In genomic region chr3:169953462-169954141, GRCh38 we compare ENCODE assay signal across 18 cellular contexts. TPM values are rescaled to one million over a fixed set of nuclear protein-coding genes. Genes with fewer than 3 reads are reported as not detected.
DNase-seq lines count a peak whose midpoint lies in the region; ATAC-seq, FAIRE-seq and TF ChIP-seq lines count a peak whose summit lies in the region.
"Had no signal": no experiment of that assay in that cellular context is flagged by ENCODE, and none has a peak within 500 bp of the region (broad histone marks: within the 10 kb centered on the region; RNA-seq: fewer than 3 reads in every experiment).

No MANE protein-coding gene starts in this region.

- H3K4me3 Mint-ChIP-seq in H9 = no peak overlapping the region
- H3K4me3 Mint-ChIP-seq in endothelial cell (ENCODE audit: unreplicated experiment) = no peak overlapping the region
- H3K4me3 Mint-ChIP-seq: type B pancreatic cell had no signal

- TF ChIP-seq CTCF in GM12865 (IDR thresholded peaks at IDR 0.05; ENCODE audit: insufficient read depth, low read depth, low read length, missing control alignments) (no peak), GM12878 (IDR thresholded peaks at IDR 0.05 in 2 of 3, conservative IDR thresholded peaks at IDR 0.05 in 1 of 3; ENCODE audit: control insufficient read depth in 2 of 3, extremely low read depth in 1 of 3, insufficient read depth in 1 of 3, low read depth in 3 of 3, low read length in 3 of 3) (no peak), suprapubic skin (IDR thresholded peaks at IDR 0.05) (no peak), H9 (conservative IDR thresholded peaks at IDR 0.05) (no peak), endothelial cell (IDR thresholded peaks at IDR 0.05; ENCODE audit: unreplicated experiment) (no peak)

- peak overlapping the region; percentile 74 for H3K9ac ChIP-seq in GM12878 (ENCODE audit: control insufficient read depth, insufficient read depth, low read length)
- H3K9ac ChIP-seq in H9 (ENCODE audit: extremely low read depth, insufficient read length, low read length) = no peak overlapping the region

- H3K36me3 Mint-ChIP-seq in H9 (ENCODE audit: insufficient read depth in 1 of 3, low read depth in 3 of 3) (no peaks in the 10 kb centered on the region), endothelial cell (ENCODE audit: low read depth, unreplicated experiment) (no peaks in the 10 kb centered on the region)
- H3K36me3 Mint-ChIP-seq: type B pancreatic cell had no signal

- no peak overlapping the region for H3K23ac ChIP-seq in H9 (ENCODE audit: insufficient read length, low read depth, low read length)

- no peak overlapping the region for H4K8ac ChIP-seq in H9 (replicated peaks; ENCODE audit: insufficient read length, low read depth, low read length)

- 2% methylated on average over 3 of the region's 3 CpGs for WGBS in GM12878 (ENCODE audit: insufficient coverage, insufficient replicate concordance, low lambda C conversion rate, missing lambda C conversion rate)
- 86% methylated on average over 3 of the region's 3 CpGs for WGBS in suprapubic skin
- no CpG with 5 or more reads among the region's 3 CpGs for WGBS in H9 (ENCODE audit: extremely low coverage, insufficient read length, low lambda C conversion rate)

- H3K23me2 ChIP-seq in H9 (ENCODE audit: insufficient read length, low read depth, low read length, poor library complexity, severe bottlenecking) = no peaks in the 10 kb centered on the region

- no peaks in the 10 kb centered on the region for H3K9me3 Mint-ChIP-seq in H9
- H3K9me3 Mint-ChIP-seq in endothelial cell (ENCODE audit: unreplicated experiment) = no peaks in the 10 kb centered on the region

- H4K5ac ChIP-seq in H9 (ENCODE audit: insufficient read length, low read depth, low read length) = no peak overlapping the region

- H3K27me3 ChIP-seq in GM12878 (replicated peaks in 1 of 2; ENCODE audit: control insufficient read depth in 2 of 2, insufficient read depth in 2 of 2, low read length in 1 of 2) = no peaks in the 10 kb centered on the region
- no peaks in the 10 kb centered on the region for H3K27me3 ChIP-seq in suprapubic skin
- no peaks in the 10 kb centered on the region for H3K27me3 ChIP-seq in H9 (ENCODE audit: insufficient read depth, low read length)

- H3K79me2 ChIP-seq in GM12878 (ENCODE audit: control insufficient read depth, insufficient read depth, low read length) = no peaks in the 10 kb centered on the region
- H3K79me2 ChIP-seq in H9 (ENCODE audit: insufficient read depth, low read length) = no peaks in the 10 kb centered on the region

- no peak overlapping the region for H3K14ac ChIP-seq in H9 (ENCODE audit: insufficient read depth, low read length)

- H2BK12ac ChIP-seq in H9 (ENCODE audit: insufficient read length, low read depth, low read length) = no peak overlapping the region

- CTCF ChIA-PET in GM12878 (lab: Yijun Ruan, JAX) = interaction anchor here (0.8 to 2.4 kb wide), 8 partner anchors 8 to 91 kb away, joined by 3 to 22 read pairs (median 6); partner anchors contain the start of genes LRRC31 and SEC62

- H4K20me1 ChIP-seq in GM12878 (ENCODE audit: control insufficient read depth, insufficient read depth) = no peaks in the 10 kb centered on the region
- H4K20me1 ChIP-seq in H9 (ENCODE audit: control insufficient read depth, insufficient read depth, insufficient read length) = no peaks in the 10 kb centered on the region

- no peak overlapping the region for H4K91ac ChIP-seq in H9 (ENCODE audit: insufficient read length, low read depth, low read length)

- no peak overlapping the region for H3K27ac Mint-ChIP-seq in H9
- no peak overlapping the region for H3K27ac Mint-ChIP-seq in endothelial cell (ENCODE audit: unreplicated experiment)
- H3K27ac Mint-ChIP-seq: type B pancreatic cell had no signal

- intact Hi-C loops in GM12878 (cut with micrococcal nuclease; ENCODE audit: unreplicated experiment) (no loop called here), left colon (cut with DNase I, micrococcal nuclease) (no loop called here)

- RAD21 ChIA-PET in GM12878 (lab: Charles Lee; ENCODE audit: unreplicated experiment) = interaction anchor here (0.8 to 2.2 kb wide), 11 partner anchors 8 to 221 kb away, joined by 3 to 28 read pairs (median 7); partner anchors contain the start of gene SEC62

- H3K27me3 Mint-ChIP-seq in H9 (ENCODE audit: low read depth) (no peaks in the 10 kb centered on the region; the same call in 1 of the 2 replicates), endothelial cell (ENCODE audit: unreplicated experiment) (no peaks in the 10 kb centered on the region)
- H3K27me3 Mint-ChIP-seq: type B pancreatic cell had no signal

- FAIRE-seq in GM12878 (lab: Jason Lieb, UNC) = no peak
- FAIRE-seq: colon, frontal cortex had no signal

- H3K4me2 ChIP-seq in GM12878 (ENCODE audit: control insufficient read depth, insufficient read depth) (peak overlapping the region; percentile 96), H9 (ENCODE audit: insufficient read depth, insufficient read length, low read length) (no peak overlapping the region)

- H2BK15ac ChIP-seq in H9 (ENCODE audit: low read depth, low read length) = no peak overlapping the region

- H2BK5ac ChIP-seq in H9 (ENCODE audit: insufficient read length, low read length) = no peak overlapping the region

- BruUV-seq in GM12878 (replicated peaks; lab: Mats Ljungman, UMichigan) = no TSS peak

- SMC1A ChIA-PET in GM12878 (lab: Charles Lee; ENCODE audit: uncharacterized antibody, unreplicated experiment) = interaction anchor here (0.7 to 5.0 kb wide), 15 partner anchors 8 to 460 kb away, joined by 3 to 72 read pairs (median 4); partner anchors contain the start of gene SEC62

- TF ChIP-seq RAD21 in GM12878 (IDR thresholded peaks at IDR 0.05; ENCODE audit: insufficient read depth, low read depth, low read length) = no peak

- no peaks in the 10 kb centered on the region for H3K79me1 ChIP-seq in H9 (ENCODE audit: insufficient read depth, low read depth, low read length, poor library complexity, severe bottlenecking)

- ATAC-seq in GM21390 (IDR thresholded peaks at IDR 0.05; ENCODE audit: unreplicated experiment) (peak; percentile 17), HG03196 (IDR thresholded peaks at IDR 0.05; ENCODE audit: unreplicated experiment) (peak; percentile 3), GM12878 (peak; percentile 51), left colon (no peak)
- ATAC-seq: left ventricle myocardium superior, psoas muscle had no signal

- peak overlapping the region; percentile 95 for H3K27ac ChIP-seq in GM12878 (ENCODE audit: control insufficient read depth, insufficient read depth)
- H3K27ac ChIP-seq in suprapubic skin = no peak overlapping the region
- H3K27ac ChIP-seq in H9 (ENCODE audit: insufficient read length, low read depth, low read length) = no peak overlapping the region
- H3K27ac ChIP-seq: psoas muscle had no signal

- in situ Hi-C loops in GM12878 (cut with MboI) = no loop called here

- no peak overlapping the region for H2BK120ac ChIP-seq in H9 (ENCODE audit: low read depth, low read length, poor library complexity, severe bottlenecking)

- POLR2A ChIA-PET in GM12878 (lab: Charles Lee) = interaction anchor here (0.6 to 3.6 kb wide), 4 partner anchors 11 to 21 kb away, joined by 4 to 37 read pairs (median 4); partner anchors contain the start of gene SEC62

- H3K4me3 ChIP-seq in GM12865 (ENCODE audit: low read depth, low read length) (peak overlapping the region; percentile 23; the same call in 1 of the 2 replicates), GM12878 (no peak overlapping the region), suprapubic skin (no peak overlapping the region)
- H3K4me3 ChIP-seq: psoas muscle had no signal

- H2BK20ac ChIP-seq in H9 (ENCODE audit: low read depth, low read length, poor library complexity, severe bottlenecking) = no peak overlapping the region

- H3K4me1 ChIP-seq in GM12878 (ENCODE audit: control insufficient read depth, insufficient read depth, low read length) = peaks cover 33% of the 10 kb centered on the region
- H3K4me1 ChIP-seq in suprapubic skin = no peaks in the 10 kb centered on the region
- H3K4me1 ChIP-seq in H9 (ENCODE audit: insufficient read depth, low read length) = no peaks in the 10 kb centered on the region
- H3K4me1 ChIP-seq: psoas muscle had no signal

- TF ChIP-seq POLR2A in GM12878 (IDR thresholded peaks at IDR 0.05; ENCODE audit: low read depth, low read length) = no peak
- no peak for TF ChIP-seq POLR2A in suprapubic skin (IDR thresholded peaks at IDR 0.05)

- H2AFZ ChIP-seq in GM12878 (ENCODE audit: control insufficient read depth, low read depth, low read length) = peak overlapping the region; percentile 58
- no peak overlapping the region for H2AFZ ChIP-seq in H9 (ENCODE audit: low read length)

- no peak overlapping the region for H3K4ac ChIP-seq in H9 (ENCODE audit: low read depth, low read length)

- H3K4me1 Mint-ChIP-seq in H9 (no peaks in the 10 kb centered on the region), endothelial cell (ENCODE audit: unreplicated experiment) (no peaks in the 10 kb centered on the region)

- H3K18ac ChIP-seq in H9 (ENCODE audit: insufficient read length, low read depth, low read length) = no peak overlapping the region

- no peak overlapping the region for H3K56ac ChIP-seq in H9 (ENCODE audit: insufficient read length, low read depth, low read length)

- H2AK5ac ChIP-seq in H9 (ENCODE audit: insufficient read length, low read length) = no peak overlapping the region

- DNase-seq in GM12865 (ENCODE audit: low read depth) (no peak), GM12878 (ENCODE audit: low read depth, low spot score) (no peak), suprapubic skin (ENCODE audit: low spot score in 2 of 2) (no peak), H9 (no peak), endothelial cell (ENCODE audit: low spot score) (no peak), left colon (no peak)
- DNase-seq: activated CD4-positive, CD25-positive, alpha-beta regulatory T cell treated with anti-CD3 and anti-CD28 coated beads, Interleukin-2, amount 50 U/mL, for 72 hours; activated gamma-delta T cell treated with Interleukin-2 at 50 U/mL for 16 hours; GOT3; IMR-90; left ventricle myocardium superior; psoas muscle; SHP77 had no signal

- H3K9me3 ChIP-seq in GM12878 (replicated peaks; ENCODE audit: control insufficient read depth, insufficient read depth, low read length) (peaks cover 2% of the 10 kb centered on the region), suprapubic skin (no peaks in the 10 kb centered on the region), H9 (ENCODE audit: control insufficient read depth, low read depth, low read length) (no peaks in the 10 kb centered on the region)
- H3K9me3 ChIP-seq: psoas muscle had no signal

- TF ChIP-seq EP300 in GM12878 (IDR thresholded peaks at IDR 0.05; ENCODE audit: borderline replicate concordance in 1 of 2, control insufficient read depth in 1 of 2, low read depth in 2 of 2, low read length in 2 of 2) = no peak
- no peak for TF ChIP-seq EP300 in suprapubic skin (IDR thresholded peaks at IDR 0.05)

- H3K36me3 ChIP-seq in GM12878 (ENCODE audit: control insufficient read depth in 2 of 2, insufficient read depth in 2 of 2, low read length in 1 of 2) (no peaks in the 10 kb centered on the region), suprapubic skin (no peaks in the 10 kb centered on the region)

- H3T11ph ChIP-seq in H9 (ENCODE audit: low read length) = no peak overlapping the region

RNA-seq across cellular contexts. Expression of gene SEC62, which starts 13.0 kb away (rescaled TPM):
- total RNA-seq in GM12878 (2013; cell fraction: nucleolus; rRNA removed) = 42.3 and 54.8 TPM in 2 replicates
- total RNA-seq in GM12878 (2014; rRNA removed) (25.6 and 34.1 TPM in 2 replicates), GM12878 (2014; rRNA removed; fragmentation: Illumina TruSeq; extraction: Trizol) (60.8 and 70.3 TPM in 2 replicates), GM12878 (2021) (68.8 and 74.6 TPM in 2 replicates), suprapubic skin (10 to 100 TPM; 18.3 to 35.3 (median 28.9) TPM), H9 (2021) (90.3 and 98.7 TPM in 2 replicates), endothelial cell (ENCODE audit: unreplicated experiment) (89.3 TPM), left colon (10 to 100 TPM; 80.8 to 87.0 TPM)
- 57.4 TPM for polyA plus RNA-seq in GM12878 (2011; ENCODE audit: low read depth)
- polyA plus RNA-seq in GM12878 (2011; rRNA removed) (59.6 and 64.3 TPM in 2 replicates), GM12878 (2014; fragmentation: Illumina TruSeq; extraction: Trizol) (115 and 146 TPM in 2 replicates), GM12878 (2014; fragmentation: Nextera tagmentation; extraction: Ambion mirVana) (100 to 1,000 TPM; 252 to 270 TPM), GM12878 (2014; rRNA removed) (44.1 and 45.5 TPM in 2 replicates), GM12878 (2016; fragmentation: Nextera tagmentation; extraction: Ambion mirVana) (100 to 1,000 TPM; 160 to 165 TPM)
- polyA plus RNA-seq in GM12878 (2011; cell fraction: cytosol; rRNA removed) = 21.2 and 33.9 TPM in 2 replicates
- polyA plus RNA-seq in GM12878 (2011; cell fraction: nucleus; rRNA removed) = 18.1 and 22.6 TPM in 2 replicates
- polyA plus RNA-seq in GM12878 (2012) = 86.6 and 176 TPM in 2 replicates
- 71.9 and 81.5 TPM in 2 replicates for polyA minus RNA-seq in GM12878 (2011; rRNA and poly(A)+ RNA removed)
- polyA minus RNA-seq in GM12878 (2011; cell fraction: cytosol; rRNA and poly(A)+ RNA removed) = 9.6 and 15.8 TPM in 2 replicates
- 12.2 and 15.9 TPM in 2 replicates for polyA minus RNA-seq in GM12878 (2011; cell fraction: nucleus; rRNA and poly(A)+ RNA removed)

RNA-seq across cellular contexts. Expression of gene SAMD7, which starts 42.2 kb away (rescaled TPM):
- total RNA-seq in GM12878 (2013; cell fraction: nucleolus; rRNA removed) = not detected in 2 replicates
- total RNA-seq in GM12878 (2014; rRNA removed) = 0.11 TPM in 1 of 2 replicates, not detected in the other
- 0.04 and 0.05 TPM in 2 replicates for total RNA-seq in GM12878 (2014; rRNA removed; fragmentation: Illumina TruSeq; extraction: Trizol)
- total RNA-seq in GM12878 (2021) = not detected in 2 replicates
- polyA plus RNA-seq in GM12878 (2011; ENCODE audit: low read depth) = not detected
- polyA plus RNA-seq in GM12878 (2011; rRNA removed) = not detected in 2 replicates
- not detected in 2 replicates for polyA plus RNA-seq in GM12878 (2011; cell fraction: cytosol; rRNA removed)
- polyA plus RNA-seq in GM12878 (2011; cell fraction: nucleus; rRNA removed) = not detected in 2 replicates
- 0.12 TPM in 1 of 2 replicates, not detected in the other for polyA plus RNA-seq in GM12878 (2012)
- polyA plus RNA-seq in GM12878 (2014; fragmentation: Illumina TruSeq; extraction: Trizol) = 0.07 TPM in 1 of 2 replicates, not detected in the other
- under 1 TPM; 0.04 to 0.11 TPM for polyA plus RNA-seq in GM12878 (2014; fragmentation: Nextera tagmentation; extraction: Ambion mirVana)
- 0.03 and 0.10 TPM in 2 replicates for polyA plus RNA-seq in GM12878 (2014; rRNA removed)
- under 1 TPM in 1 of 2 experiments, not detected in 1; 0.11 TPM for polyA plus RNA-seq in GM12878 (2016; fragmentation: Nextera tagmentation; extraction: Ambion mirVana)
- polyA minus RNA-seq in GM12878 (2011; rRNA and poly(A)+ RNA removed) = not detected in 2 replicates
- not detected in 2 replicates for polyA minus RNA-seq in GM12878 (2011; cell fraction: cytosol; rRNA and poly(A)+ RNA removed)
- polyA minus RNA-seq in GM12878 (2011; cell fraction: nucleus; rRNA and poly(A)+ RNA removed) = not detected in 2 replicates
- total RNA-seq in suprapubic skin = not detected
- total RNA-seq in H9 (2021) = not detected in 2 replicates
- not detected for total RNA-seq in endothelial cell (ENCODE audit: unreplicated experiment)
- not detected for total RNA-seq in left colon
- total RNA-seq: frontal cortex, IMR-90, left ventricle myocardium superior, psoas muscle had no signal
- polyA plus RNA-seq: IMR-90, psoas muscle had no signal
